Comparison of ENCODE assay signal across 21 cellular contexts in genomic region chr11:116777056-116777455, GRCh38. TPM values are rescaled to one million over a fixed set of nuclear protein-coding genes. Genes with fewer than 3 reads are reported as not detected.
A peak's percentile ranks its signal among the peaks of the same experiment; 100 is the strongest.
DNase-seq lines count a peak whose midpoint lies in the region; ATAC-seq and TF ChIP-seq lines count a peak whose summit lies in the region.
"Had no signal": no experiment of that assay in that cellular context is flagged by ENCODE, and none has a peak within 500 bp of the region (broad histone marks: within the 10 kb centered on the region; RNA-seq: fewer than 3 reads in every experiment).

No MANE protein-coding gene starts in this region.

- no peak overlapping the region for H2AFZ ChIP-seq in KMS-11 (ENCODE audit: low read depth)
- H2AFZ ChIP-seq in OCI-LY7 (ENCODE audit: low read length) = no peak overlapping the region
- H2AFZ ChIP-seq: GM23248, neural progenitor cell had no signal

- POLR2A ChIA-PET in OCI-LY7 (lab: Charles Lee) = interaction anchor here (2.1 kb wide), 1 partner anchor 10 kb away, joined by 11 read pairs; the partner anchor contains the start of gene ZPR1

- no peak overlapping the region for H3K9ac ChIP-seq in KMS-11
- H3K9ac ChIP-seq: GM23248, neural progenitor cell had no signal

- H3K9me2 ChIP-seq in OCI-LY7 (ENCODE audit: insufficient read depth, low read length) = no peaks in the 10 kb centered on the region

- H3K36me3 Mint-ChIP-seq in central memory CD8-positive, alpha-beta T cell (ENCODE audit: insufficient read depth) = peaks cover 65% of the 10 kb centered on the region

- intact Hi-C loops in OCI-LY7 (cut with micrococcal nuclease; ENCODE audit: unreplicated experiment) = no loop called here

- H4K20me1 ChIP-seq in KMS-11 (ENCODE audit: insufficient read depth) (no peaks in the 10 kb centered on the region), OCI-LY7 (ENCODE audit: insufficient read depth, low read length) (no peaks in the 10 kb centered on the region)

- 0 out of 2 replicates have a peak, but pooled peaks cover 4% of the 10 kb centered on the region for H3K79me2 ChIP-seq in KMS-11 (ENCODE audit: insufficient read depth, low read depth)
- peaks cover 4% of the 10 kb centered on the region for H3K79me2 ChIP-seq in OCI-LY7 (ENCODE audit: insufficient read depth, low read depth, low read length)

- no peak for ATAC-seq in central memory CD8-positive, alpha-beta T cell (replicated peaks; ENCODE audit: extremely low read depth, poor library complexity, severe bottlenecking)
- no peak for ATAC-seq in HG02571 (IDR thresholded peaks at IDR 0.05; ENCODE audit: unreplicated experiment)
- ATAC-seq: PC-3 had no signal

- H3K4me3 ChIP-seq in KMS-11 (IDR thresholded peaks at IDR 0.05; ENCODE audit: insufficient read depth, low read depth, low read length) (no peak overlapping the region), OCI-LY7 (ENCODE audit: low read depth, low read length, poor library complexity, severe bottlenecking) (no peak overlapping the region)
- H3K4me3 ChIP-seq: dorsolateral prefrontal cortex, GM23248, neural progenitor cell, SJSA1 had no signal

- no peak for DNase-seq in OCI-LY7 (ENCODE audit: low spot score)
- DNase-seq in central memory CD8-positive, alpha-beta T cell (ENCODE audit: low spot score in 2 of 2) = no peak
- no peak for DNase-seq in NCI-H82 treated with DMSO at 0.1 percent for 48 hours (lab: John Stamatoyannopoulos, UW; ENCODE audit: unreplicated experiment)
- DNase-seq: activated CD4-positive, alpha-beta T cell treated with anti-CD3 and anti-CD28 coated beads for 1 hour; amygdala; dorsolateral prefrontal cortex; GM23248; midbrain; NCI-H1436; NCI-H2171; NCI-H69; PC-3 had no signal

- H3K36me3 ChIP-seq in KMS-11 (ENCODE audit: insufficient read depth) = no peaks in the 10 kb centered on the region
- peaks cover 62% of the 10 kb centered on the region for H3K36me3 ChIP-seq in OCI-LY7 (ENCODE audit: insufficient read depth, low read length)

- TF ChIP-seq CTCF in KMS-11 (conservative IDR thresholded peaks at IDR 0.05; ENCODE audit: low read depth, low read length) (no peak), OCI-LY7 (conservative IDR thresholded peaks at IDR 0.05; ENCODE audit: low read length) (no peak)

- H3K4me2 ChIP-seq in KMS-11 (peak overlapping the region; percentile 40), OCI-LY7 (ENCODE audit: low read length) (no peak overlapping the region)
- H3K4me2 ChIP-seq: neural progenitor cell had no signal

- H3K4me1 Mint-ChIP-seq in central memory CD8-positive, alpha-beta T cell = peaks cover 23% of the 10 kb centered on the region

- no peaks in the 10 kb centered on the region for H3K9me3 Mint-ChIP-seq in central memory CD8-positive, alpha-beta T cell
- H3K9me3 Mint-ChIP-seq: neural progenitor cell had no signal

- H3K4me3 Mint-ChIP-seq in central memory CD8-positive, alpha-beta T cell = no peak overlapping the region
- H3K4me3 Mint-ChIP-seq: neural progenitor cell had no signal

- peak overlapping the region; percentile 25 for H3K27ac Mint-ChIP-seq in central memory CD8-positive, alpha-beta T cell (ENCODE audit: low read depth)
- H3K27ac Mint-ChIP-seq: neural progenitor cell had no signal

- no TSS peak for BruUV-seq in OCI-LY7 (replicated peaks; lab: Mats Ljungman, UMichigan)

- no peaks in the 10 kb centered on the region for H3K27me3 ChIP-seq in KMS-11 (ENCODE audit: insufficient read depth, low read depth)
- H3K27me3 ChIP-seq: dorsolateral prefrontal cortex, neural progenitor cell, SJSA1 had no signal

- peak overlapping the region; percentile 57; the same call in 1 of the 2 replicates for H3K27ac ChIP-seq in KMS-11
- H3K27ac ChIP-seq in OCI-LY7 (ENCODE audit: low read depth, low read length, poor library complexity, severe bottlenecking) = peak overlapping the region; percentile 3
- H3K27ac ChIP-seq: dorsolateral prefrontal cortex, GM23248, neural progenitor cell, SJSA1 had no signal

- H3K4me1 ChIP-seq in KMS-11 (ENCODE audit: low read depth, poor library complexity, severe bottlenecking) (peaks cover 50% of the 10 kb centered on the region), OCI-LY7 (ENCODE audit: insufficient read depth, low read length, poor library complexity, severe bottlenecking) (peaks cover 26% of the 10 kb centered on the region)
- H3K4me1 ChIP-seq: SJSA1 had no signal

- CTCF ChIA-PET in OCI-LY7 (lab: Charles Lee; ENCODE audit: unreplicated experiment) = interaction anchor here (1.1 kb wide), 1 partner anchor 13 kb away, joined by 3 read pairs; no protein-coding TSS in a partner anchor

- H3K27me3 Mint-ChIP-seq in central memory CD8-positive, alpha-beta T cell = no peaks in the 10 kb centered on the region

- H3K9me3 ChIP-seq in OCI-LY7 (ENCODE audit: low read length) = no peaks in the 10 kb centered on the region
- H3K9me3 ChIP-seq: SJSA1 had no signal

RNA-seq across cellular contexts. Expression of gene BUD13, which starts 4.3 kb away (rescaled TPM):
- total RNA-seq in OCI-LY7 (2014; rRNA removed; shearing (Covaris generic)) = 28.6 and 34.1 TPM in 2 replicates
- 30.3 and 33.1 TPM in 2 replicates for total RNA-seq in OCI-LY7 (2022)

RNA-seq across cellular contexts. Expression of gene ZPR1, which starts 10.8 kb away (rescaled TPM):
- total RNA-seq in OCI-LY7 (2014; rRNA removed; shearing (Covaris generic)) = 57.4 and 65.0 TPM in 2 replicates
- 56.4 and 67.5 TPM in 2 replicates for total RNA-seq in OCI-LY7 (2022)

RNA-seq across cellular contexts. Expression of gene APOA5, which starts 14.6 kb away (rescaled TPM):
- total RNA-seq in OCI-LY7 (2014; rRNA removed; shearing (Covaris generic)) = not detected in 2 replicates
- not detected in 2 replicates for total RNA-seq in OCI-LY7 (2022)
- total RNA-seq: cardiac septum; glomerular endothelial cell; GM23248; HT1080; PC-3; pulmonary artery endothelial cell; SJSA1; T-helper 2 cell treated with Interferon-gamma antibody and Interleukin-4, amounts not matched to agents 100 ng/mL and 5 ng/mL, for 36 hours had no signal

RNA-seq across cellular contexts. Expression of gene APOA4, which starts 46.0 kb away (rescaled TPM):
- total RNA-seq in OCI-LY7 (2014; rRNA removed; shearing (Covaris generic)) = not detected in 2 replicates
- not detected in 2 replicates for total RNA-seq in OCI-LY7 (2022)
- total RNA-seq: cardiac septum; dorsolateral prefrontal cortex; glomerular endothelial cell; GM23248; HT1080; PC-3; pulmonary artery endothelial cell; SJSA1; T-helper 2 cell treated with Interferon-gamma antibody and Interleukin-4, amounts not matched to agents 100 ng/mL and 5 ng/mL, for 36 hours had no signal

RNA-seq across cellular contexts. Expression of gene APOC3, which starts 52.7 kb away (rescaled TPM):
- not detected in 2 replicates for total RNA-seq in OCI-LY7 (2014; rRNA removed; shearing (Covaris generic))
- total RNA-seq in OCI-LY7 (2022) = not detected in 2 replicates
- total RNA-seq: cardiac septum; dorsolateral prefrontal cortex; glomerular endothelial cell; GM23248; HT1080; PC-3; pulmonary artery endothelial cell; SJSA1; T-helper 2 cell treated with Interferon-gamma antibody and Interleukin-4, amounts not matched to agents 100 ng/mL and 5 ng/mL, for 36 hours had no signal
